ENCODE assay signal across 8 cellular contexts in the genomic region with DNA sequence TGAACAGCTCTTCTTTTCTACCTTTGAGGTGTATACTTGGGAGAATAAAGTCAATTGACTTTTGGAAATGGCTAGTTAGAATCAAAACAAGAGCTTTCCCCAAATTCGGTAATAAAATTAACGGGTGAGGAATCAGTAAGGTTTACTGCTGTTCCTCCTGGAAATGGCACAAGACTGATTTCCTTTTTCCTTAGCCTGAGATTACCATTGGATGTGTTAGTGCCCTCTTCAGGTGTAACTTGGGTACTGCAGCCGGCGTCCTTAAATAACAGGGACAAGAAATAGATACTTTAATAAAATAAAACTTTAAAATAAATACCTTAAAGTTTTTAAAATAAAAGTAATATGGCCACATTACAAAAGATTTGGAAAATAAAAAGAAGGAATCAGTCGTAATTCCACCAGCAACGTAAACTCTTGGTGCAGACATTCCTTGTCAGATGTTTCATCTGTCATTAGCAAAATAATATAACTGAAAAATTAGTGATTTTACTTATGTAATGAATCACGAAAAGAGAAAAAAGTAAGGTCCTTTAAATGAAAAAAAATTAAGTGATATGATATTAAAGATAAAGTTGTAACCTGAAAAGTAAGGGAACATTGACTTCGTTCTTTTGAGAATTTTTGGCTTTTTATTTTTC. TPM values are rescaled to one million over a fixed set of nuclear protein-coding genes. Genes with fewer than 3 reads are reported as not detected.
DNase-seq lines count a peak whose midpoint lies in the region; ATAC-seq and TF ChIP-seq lines count a peak whose summit lies in the region.

No MANE protein-coding gene starts in this region.

- TF ChIP-seq CTCF in GM12875 (IDR thresholded peaks at IDR 0.05; ENCODE audit: borderline replicate concordance, insufficient read depth, low read depth, low read length): peak; percentile 72
- peak; percentile 96 for TF ChIP-seq CTCF in liver (IDR thresholded peaks at IDR 0.05; ENCODE audit: low read depth, low read length, missing input control)

- peak overlapping the region in 1 of 2 donors; percentile 38 for H3K9ac ChIP-seq in liver (ENCODE audit: low read depth in 1 of 2, low read length in 2 of 2)

- H3K4me3 ChIP-seq in GM12875 (ENCODE audit: low read depth, low read length) (no peak overlapping the region), liver (ENCODE audit: low read depth in 1 of 3, low read length in 3 of 3) (no peak overlapping the region)

- peak; percentile 86 to 89 for TF ChIP-seq RAD21 in liver (IDR thresholded peaks at IDR 0.05)

- no peaks in the 10 kb centered on the region for H3K27me3 ChIP-seq in liver (ENCODE audit: control insufficient read depth in 4 of 4, insufficient read depth in 4 of 4, low read length in 3 of 4)

- H3K4me1 ChIP-seq in liver (ENCODE audit: control insufficient read depth in 4 of 4, insufficient read depth in 4 of 4, low read length in 3 of 4): peaks cover 0 to 2% (median 0%) of the 10 kb centered on the region in 4 donors

- DNase-seq in A172 (ENCODE audit: low spot score) (peak; percentile 54), NCI-H2171 (lab: John Stamatoyannopoulos, UW) (peak; percentile 34), cerebellar cortex (ENCODE audit: low spot score) (peak; percentile 89)
- peak; percentile 47 for DNase-seq in activated CD4-positive, CD25-positive, alpha-beta regulatory T cell treated with anti-CD3 and anti-CD28 coated beads, Interleukin-2, amount 50 U/mL, for 16 hours (ENCODE audit: low read depth, low spot score)
- peak; percentile 23 to 46 (median 33) for DNase-seq in stimulated activated CD4-positive, alpha-beta T cell treated with anti-CD3 and anti-CD28 coated beads, TNF-alpha, amount 100 ng/mL, for 4 hours (ENCODE audit: low read depth in 3 of 3)

- WGBS in liver: 21% methylated on average over 8 of the region's 8 CpGs

- no peak overlapping the region for H3K27ac ChIP-seq in liver (ENCODE audit: low read depth in 1 of 2, low read length in 2 of 2)

- no peaks in the 10 kb centered on the region for H3K36me3 ChIP-seq in liver (ENCODE audit: control insufficient read depth in 4 of 4, insufficient read depth in 3 of 4, low read depth in 1 of 4, low read length in 3 of 4)

- ATAC-seq in GM21381 (IDR thresholded peaks at IDR 0.05; ENCODE audit: unreplicated experiment): no peak

- H3K9me3 ChIP-seq in liver (ENCODE audit: control insufficient read depth in 4 of 4, low read length in 3 of 4): no peaks in the 10 kb centered on the region

TF ChIP-seq in liver, 16 proteins besides CTCF, POLR2A, EP300 and RAD21:
- TF ChIP-seq, protein P1, sequence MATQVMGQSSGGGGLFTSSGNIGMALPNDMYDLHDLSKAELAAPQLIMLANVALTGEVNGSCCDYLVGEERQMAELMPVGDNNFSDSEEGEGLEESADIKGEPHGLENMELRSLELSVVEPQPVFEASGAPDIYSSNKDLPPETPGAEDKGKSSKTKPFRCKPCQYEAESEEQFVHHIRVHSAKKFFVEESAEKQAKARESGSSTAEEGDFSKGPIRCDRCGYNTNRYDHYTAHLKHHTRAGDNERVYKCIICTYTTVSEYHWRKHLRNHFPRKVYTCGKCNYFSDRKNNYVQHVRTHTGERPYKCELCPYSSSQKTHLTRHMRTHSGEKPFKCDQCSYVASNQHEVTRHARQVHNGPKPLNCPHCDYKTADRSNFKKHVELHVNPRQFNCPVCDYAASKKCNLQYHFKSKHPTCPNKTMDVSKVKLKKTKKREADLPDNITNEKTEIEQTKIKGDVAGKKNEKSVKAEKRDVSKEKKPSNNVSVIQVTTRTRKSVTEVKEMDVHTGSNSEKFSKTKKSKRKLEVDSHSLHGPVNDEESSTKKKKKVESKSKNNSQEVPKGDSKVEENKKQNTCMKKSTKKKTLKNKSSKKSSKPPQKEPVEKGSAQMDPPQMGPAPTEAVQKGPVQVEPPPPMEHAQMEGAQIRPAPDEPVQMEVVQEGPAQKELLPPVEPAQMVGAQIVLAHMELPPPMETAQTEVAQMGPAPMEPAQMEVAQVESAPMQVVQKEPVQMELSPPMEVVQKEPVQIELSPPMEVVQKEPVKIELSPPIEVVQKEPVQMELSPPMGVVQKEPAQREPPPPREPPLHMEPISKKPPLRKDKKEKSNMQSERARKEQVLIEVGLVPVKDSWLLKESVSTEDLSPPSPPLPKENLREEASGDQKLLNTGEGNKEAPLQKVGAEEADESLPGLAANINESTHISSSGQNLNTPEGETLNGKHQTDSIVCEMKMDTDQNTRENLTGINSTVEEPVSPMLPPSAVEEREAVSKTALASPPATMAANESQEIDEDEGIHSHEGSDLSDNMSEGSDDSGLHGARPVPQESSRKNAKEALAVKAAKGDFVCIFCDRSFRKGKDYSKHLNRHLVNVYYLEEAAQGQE (IDR thresholded peaks at IDR 0.05): no peak
- no peak for TF ChIP-seq HNF4A (conservative IDR thresholded peaks at IDR 0.05)
- TF ChIP-seq TAF1 (conservative IDR thresholded peaks at IDR 0.05): no peak
- TF ChIP-seq YY1 (IDR thresholded peaks at IDR 0.05): no peak
- no peak for TF ChIP-seq SP1 (IDR thresholded peaks at IDR 0.05)
- TF ChIP-seq JUND (IDR thresholded peaks at IDR 0.05): no peak
- TF ChIP-seq GABPA (IDR thresholded peaks at IDR 0.05 in 1 of 2, conservative IDR thresholded peaks at IDR 0.05 in 1 of 2): no peak
- TF ChIP-seq, protein P2, sequence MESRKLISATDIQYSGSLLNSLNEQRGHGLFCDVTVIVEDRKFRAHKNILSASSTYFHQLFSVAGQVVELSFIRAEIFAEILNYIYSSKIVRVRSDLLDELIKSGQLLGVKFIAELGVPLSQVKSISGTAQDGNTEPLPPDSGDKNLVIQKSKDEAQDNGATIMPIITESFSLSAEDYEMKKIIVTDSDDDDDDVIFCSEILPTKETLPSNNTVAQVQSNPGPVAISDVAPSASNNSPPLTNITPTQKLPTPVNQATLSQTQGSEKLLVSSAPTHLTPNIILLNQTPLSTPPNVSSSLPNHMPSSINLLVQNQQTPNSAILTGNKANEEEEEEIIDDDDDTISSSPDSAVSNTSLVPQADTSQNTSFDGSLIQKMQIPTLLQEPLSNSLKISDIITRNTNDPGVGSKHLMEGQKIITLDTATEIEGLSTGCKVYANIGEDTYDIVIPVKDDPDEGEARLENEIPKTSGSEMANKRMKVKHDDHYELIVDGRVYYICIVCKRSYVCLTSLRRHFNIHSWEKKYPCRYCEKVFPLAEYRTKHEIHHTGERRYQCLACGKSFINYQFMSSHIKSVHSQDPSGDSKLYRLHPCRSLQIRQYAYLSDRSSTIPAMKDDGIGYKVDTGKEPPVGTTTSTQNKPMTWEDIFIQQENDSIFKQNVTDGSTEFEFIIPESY (IDR thresholded peaks at IDR 0.05): no peak
- TF ChIP-seq EGR1 (IDR thresholded peaks at IDR 0.05; ENCODE audit: low read depth in 2 of 2): no peak
- no peak for TF ChIP-seq FOXA1 (IDR thresholded peaks at IDR 0.05)
- TF ChIP-seq RXRA (IDR thresholded peaks at IDR 0.05): no peak
- TF ChIP-seq, protein P3, sequence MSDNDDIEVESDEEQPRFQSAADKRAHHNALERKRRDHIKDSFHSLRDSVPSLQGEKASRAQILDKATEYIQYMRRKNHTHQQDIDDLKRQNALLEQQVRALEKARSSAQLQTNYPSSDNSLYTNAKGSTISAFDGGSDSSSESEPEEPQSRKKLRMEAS (IDR thresholded peaks at IDR 0.05): no peak
- no peak for TF ChIP-seq FOXA2 (IDR thresholded peaks at IDR 0.05)
- TF ChIP-seq ATF3 (IDR thresholded peaks at IDR 0.05): no peak
- no peak for TF ChIP-seq HNF4G (IDR thresholded peaks at IDR 0.05)
- TF ChIP-seq NR2F2 (IDR thresholded peaks at IDR 0.05): no peak

RNA-seq across cellular contexts. Expression of gene ZFTA, which starts 29.7 kb away (rescaled TPM):
- total RNA-seq in A172 (2014; rRNA removed; shearing (Covaris generic)): 6.2 and 8.5 TPM in 2 replicates
- total RNA-seq in liver: 10 to 100 TPM in 1 of 2 donors, 1 to 10 TPM in 1; 8.4 to 12.1 TPM
- polyA plus RNA-seq in liver: 1 to 10 TPM; 1.7 to 5.2 TPM

RNA-seq across cellular contexts. Expression of gene RTN3, which starts 57.5 kb away (rescaled TPM):
- total RNA-seq in A172 (2014; rRNA removed; shearing (Covaris generic)): 79.0 and 79.3 TPM in 2 replicates
- 10 to 100 TPM; 29.7 to 31.0 TPM for total RNA-seq in liver
- polyA plus RNA-seq in liver: 10 to 100 TPM; 31.9 to 49.3 TPM

Comparison
In these comparisons a context has a peak if more than half of its experiments do, and no peak if none do; other contexts are left out.
1. DNase-seq: peak in every context shown above with its lines; median percentile 89 in cerebellar cortex; 54 in A172; 47 in activated CD4-positive, CD25-positive, alpha-beta regulatory T cell treated with anti-CD3 and anti-CD28 coated beads, Interleukin-2, amount 50 U/mL, for 16 hours; 34 in NCI-H2171; 33 in stimulated activated CD4-positive, alpha-beta T cell treated with anti-CD3 and anti-CD28 coated beads, TNF-alpha, amount 100 ng/mL, for 4 hours.